Comparison of ENCODE assay signal across 3 cellular contexts in genomic region chr6:43652822-43653221, GRCh38. TPM values are rescaled to one million over a fixed set of nuclear protein-coding genes. Genes with fewer than 3 reads are reported as not detected.
"Had no signal": no experiment of that assay in that cellular context is flagged by ENCODE, and none has a peak within 500 bp of the region (broad histone marks: within the 10 kb centered on the region; RNA-seq: fewer than 3 reads in every experiment).

No MANE protein-coding gene starts in this region.

RNA-seq across cellular contexts. Expression of gene RSPH9, which starts 8.0 kb away (rescaled TPM):
- total RNA-seq: colonic mucosa, epithelial cell of proximal tubule, esophagus mucosa had no signal
